15 cellular contexts compared by ENCODE assay signal in genomic region chr16:280991-281659, GRCh38. TPM values are rescaled to one million over a fixed set of nuclear protein-coding genes. Genes with fewer than 3 reads are reported as not detected.
DNase-seq lines count a peak whose midpoint lies in the region; ATAC-seq, FAIRE-seq and TF ChIP-seq lines count a peak whose summit lies in the region.
"Had no signal": no experiment of that assay in that cellular context is flagged by ENCODE, and none has a peak within 500 bp of the region (broad histone marks: within the 10 kb centered on the region; RNA-seq: fewer than 3 reads in every experiment).

No MANE protein-coding gene starts in this region.

- ATAC-seq in body of pancreas (no peak), lower lobe of right lung (no peak), thoracic aorta (ENCODE audit: insufficient number of reproducible peaks, low FRiP score, low read depth) (no peak), PC-3 (no peak)
- ATAC-seq: HCT116, sciatic nerve had no signal

- no peaks in the 10 kb centered on the region for H3K9me3 Mint-ChIP-seq in MCF 10A (ENCODE audit: unreplicated experiment)
- H3K9me3 Mint-ChIP-seq: activated naive CD8-positive, alpha-beta T cell treated with anti-CD3 and anti-CD28 coated beads, Interleukin-2, amount 10 ng/mL, durations not matched to agents 7 days and 5 days had no signal

- BruUV-seq in MCF 10A (replicated peaks; lab: Mats Ljungman, UMichigan) (no TSS peak), PC-3 (replicated peaks; lab: Mats Ljungman, UMichigan) (no TSS peak)

- H3K79me2 ChIP-seq in PC-3 (ENCODE audit: low read length), result no peaks in the 10 kb centered on the region

- H3K27me3 ChIP-seq in breast epithelium (peaks cover 7 to 36% of the 10 kb centered on the region in 2 donors), body of pancreas (no peaks in the 10 kb centered on the region), lower lobe of right lung (ENCODE audit: low read depth) (peaks cover 34% of the 10 kb centered on the region), thoracic aorta (replicated peaks; ENCODE audit: insufficient read depth) (no peaks in the 10 kb centered on the region), PC-3 (ENCODE audit: low read length) (peaks cover 11% of the 10 kb centered on the region)

- H3F3A ChIP-seq in PC-3 (ENCODE audit: low read length, unreplicated experiment), result no peaks in the 10 kb centered on the region

- 0 to 20% methylated on average over 3 to 27 of the region's 27 CpGs for WGBS in body of pancreas, 2 donors

- no peaks in the 10 kb centered on the region for H3K9me2 ChIP-seq in PC-3 (replicated peaks; ENCODE audit: low read length)

- H3K4me3 Mint-ChIP-seq in MCF 10A (ENCODE audit: unreplicated experiment), result no peak overlapping the region
- H3K4me3 Mint-ChIP-seq: activated naive CD8-positive, alpha-beta T cell treated with anti-CD3 and anti-CD28 coated beads, Interleukin-2, amount 10 ng/mL, durations not matched to agents 7 days and 5 days had no signal

- intact Hi-C loops in breast epithelium (cut with DNase I; ENCODE audit: low total_unique reads), result no loop called here
- intact Hi-C loops in MCF 10A (cut with micrococcal nuclease), result no loop called here
- intact Hi-C loops in body of pancreas (cut with DNase I), result no loop called here
- intact Hi-C loops in lower lobe of right lung (cut with DNase I), result no loop called here
- intact Hi-C loops in PC-3 (cut with micrococcal nuclease), result no loop called here

- H3K27me3 Mint-ChIP-seq in MCF 10A (ENCODE audit: insufficient read depth, unreplicated experiment), result no peaks in the 10 kb centered on the region

- no peak overlapping the region for H3K4me2 ChIP-seq in PC-3 (ENCODE audit: low read length)

- no peak overlapping the region for H2AFZ ChIP-seq in PC-3 (ENCODE audit: low read length)

- CTCF ChIA-PET in MCF 10A (lab: Yijun Ruan, JAX) (no interaction called here), PC-3 (lab: Charles Lee) (no interaction called here)

- H3K36me3 Mint-ChIP-seq in MCF 10A (ENCODE audit: insufficient read depth, unreplicated experiment), result no peaks in the 10 kb centered on the region
- H3K36me3 Mint-ChIP-seq: activated naive CD8-positive, alpha-beta T cell treated with anti-CD3 and anti-CD28 coated beads, Interleukin-2, amount 10 ng/mL, durations not matched to agents 7 days and 5 days had no signal

- TF ChIP-seq POLR2A in breast epithelium (IDR thresholded peaks at IDR 0.05) (no peak), body of pancreas (IDR thresholded peaks at IDR 0.05) (peak in 1 of 3 donors; percentile 9)

- no peak overlapping the region for H3K9ac ChIP-seq in PC-3 (ENCODE audit: low read length)

- H3K4me1 ChIP-seq in breast epithelium, result peaks cover 6 to 7% of the 10 kb centered on the region in 2 donors
- peaks cover 35% of the 10 kb centered on the region for H3K4me1 ChIP-seq in body of pancreas
- H3K4me1 ChIP-seq in lower lobe of right lung, result peaks cover 7% of the 10 kb centered on the region
- H3K4me1 ChIP-seq in thoracic aorta (ENCODE audit: control insufficient read depth in 1 of 2, low read depth in 2 of 2), result peaks cover 0 to 10% of the 10 kb centered on the region in 2 donors
- H3K4me1 ChIP-seq in PC-3 (ENCODE audit: insufficient read depth, low read length), result no peaks in the 10 kb centered on the region

- no peak for TF ChIP-seq CTCF in breast epithelium (IDR thresholded peaks at IDR 0.05)
- no peak for TF ChIP-seq CTCF in MCF 10A (IDR thresholded peaks at IDR 0.05; ENCODE audit: unreplicated experiment)
- no peak for TF ChIP-seq CTCF in body of pancreas (IDR thresholded peaks at IDR 0.05)
- no peak for TF ChIP-seq CTCF in lower lobe of right lung (IDR thresholded peaks at IDR 0.05)
- TF ChIP-seq CTCF in thoracic aorta (IDR thresholded peaks at IDR 0.05), result no peak
- no peak for TF ChIP-seq CTCF in PC-3 (conservative IDR thresholded peaks at IDR 0.05; ENCODE audit: low read depth, low read length)

- DNase-seq in breast epithelium (ENCODE audit: low spot score in 2 of 2), result no peak
- no peak for DNase-seq in MCF 10A (ENCODE audit: unreplicated experiment)
- DNase-seq in body of pancreas, result no peak
- DNase-seq in lower lobe of right lung, result no peak
- no peak for DNase-seq in thoracic aorta (ENCODE audit: low spot score)
- no peak for DNase-seq in COLO829 (ENCODE audit: low spot score)
- no peak for DNase-seq in urothelium cell line (ENCODE audit: low spot score)
- DNase-seq in PC-3, result no peak
- DNase-seq: activated naive CD8-positive, alpha-beta T cell treated with anti-CD3 and anti-CD28 coated beads, Interleukin-2, amount 10 ng/mL, durations not matched to agents 7 days and 5 days; DMS79; NCI-H226 had no signal

- POLR2A ChIA-PET in MCF 10A (lab: Yijun Ruan, JAX), result no interaction called here
- POLR2A ChIA-PET in PC-3 (lab: Charles Lee; ENCODE audit: unreplicated experiment), result no interaction called here

- H3K36me3 ChIP-seq in breast epithelium, result no peaks in the 10 kb centered on the region
- no peaks in the 10 kb centered on the region for H3K36me3 ChIP-seq in body of pancreas (replicated peaks in 1 of 2; ENCODE audit: insufficient read depth in 1 of 2, low read depth in 2 of 2)
- no peaks in the 10 kb centered on the region for H3K36me3 ChIP-seq in lower lobe of right lung
- no peaks in the 10 kb centered on the region for H3K36me3 ChIP-seq in thoracic aorta
- H3K36me3 ChIP-seq in PC-3 (ENCODE audit: low read depth, low read length), result no peaks in the 10 kb centered on the region

- H3K4me3 ChIP-seq in breast epithelium, result peak overlapping the region; percentile 19 to 62 (median 23)
- peak overlapping the region in 1 of 2 donors; percentile 43 for H3K4me3 ChIP-seq in body of pancreas
- H3K4me3 ChIP-seq in lower lobe of right lung, result peak overlapping the region; percentile 39
- peak overlapping the region; percentile 52 for H3K4me3 ChIP-seq in thoracic aorta
- no peak overlapping the region for H3K4me3 ChIP-seq in PC-3 (ENCODE audit: low read length)

- H3K27ac ChIP-seq in breast epithelium, result no peak overlapping the region
- peak overlapping the region; percentile 82 to 90 (median 87) for H3K27ac ChIP-seq in body of pancreas
- no peak overlapping the region for H3K27ac ChIP-seq in lower lobe of right lung
- no peak overlapping the region for H3K27ac ChIP-seq in thoracic aorta
- no peak overlapping the region for H3K27ac ChIP-seq in PC-3 (ENCODE audit: low read length)

- H3K4me1 Mint-ChIP-seq in MCF 10A (ENCODE audit: insufficient read depth, unreplicated experiment), result peaks cover 4% of the 10 kb centered on the region

- no peaks in the 10 kb centered on the region for H3K9me3 ChIP-seq in breast epithelium
- H3K9me3 ChIP-seq in body of pancreas, result no peaks in the 10 kb centered on the region
- H3K9me3 ChIP-seq in lower lobe of right lung, result no peaks in the 10 kb centered on the region
- H3K9me3 ChIP-seq in thoracic aorta, result no peaks in the 10 kb centered on the region
- no peaks in the 10 kb centered on the region for H3K9me3 ChIP-seq in PC-3 (ENCODE audit: low read length)
- H3K9me3 ChIP-seq: tibial nerve had no signal

- no peak for FAIRE-seq in urothelium cell line (lab: Jason Lieb, UNC)
- FAIRE-seq: GM12892 had no signal

- H3K27ac Mint-ChIP-seq in MCF 10A (ENCODE audit: low read depth, unreplicated experiment), result no peak overlapping the region
- H3K27ac Mint-ChIP-seq: activated naive CD8-positive, alpha-beta T cell treated with anti-CD3 and anti-CD28 coated beads, Interleukin-2, amount 10 ng/mL, durations not matched to agents 7 days and 5 days had no signal

- no peaks in the 10 kb centered on the region for H4K20me1 ChIP-seq in PC-3 (ENCODE audit: low read length)

RNA-seq across cellular contexts. Expression of gene ARHGDIG, which starts 0.7 kb away (rescaled TPM):
- total RNA-seq in breast epithelium (1 to 10 TPM in 2 of 3 donors, under 1 TPM in 1; 0.80 to 2.3 (median 1.6) TPM), MCF 10A (2022) (not detected in 2 replicates), body of pancreas (100 to 1,000 TPM; 102 to 140 TPM), lower lobe of right lung (not detected), thoracic aorta (not detected), PC-3 (2014; rRNA removed) (0.35 TPM in 1 of 2 replicates, not detected in the other)
- total RNA-seq: activated naive CD8-positive, alpha-beta T cell treated with anti-CD3 and anti-CD28 coated beads, Interleukin-2, amount 10 ng/mL, durations not matched to agents 7 days and 5 days; tibial nerve had no signal

RNA-seq across cellular contexts. Expression of gene PDIA2, which starts 1.8 kb away (rescaled TPM):
- total RNA-seq in breast epithelium, result not detected
- 0.56 TPM in 1 of 2 replicates, not detected in the other for total RNA-seq in MCF 10A (2022)
- 1,000 to 10,000 TPM in 1 of 2 donors, 100 to 1,000 TPM in 1; 517 to 2,271 TPM for total RNA-seq in body of pancreas
- not detected for total RNA-seq in lower lobe of right lung
- 1 to 10 TPM in 1 of 2 donors, under 1 TPM in 1; 0.81 to 3.2 TPM for total RNA-seq in thoracic aorta
- not detected in 2 replicates for total RNA-seq in PC-3 (2014; rRNA removed)

RNA-seq across cellular contexts. Expression of gene RGS11, which starts 5.4 kb away (rescaled TPM):
- 1 to 10 TPM; 3.1 to 7.5 (median 5.9) TPM for total RNA-seq in breast epithelium
- 1.7 and 3.6 TPM in 2 replicates for total RNA-seq in MCF 10A (2022)
- total RNA-seq in body of pancreas, result 10 to 100 TPM; 15.6 to 95.9 TPM
- 8.2 TPM for total RNA-seq in lower lobe of right lung
- total RNA-seq in thoracic aorta, result 10 to 100 TPM; 16.8 to 19.4 TPM
- total RNA-seq in PC-3 (2014; rRNA removed), result 1.2 and 1.5 TPM in 2 replicates
- total RNA-seq: activated naive CD8-positive, alpha-beta T cell treated with anti-CD3 and anti-CD28 coated beads, Interleukin-2, amount 10 ng/mL, durations not matched to agents 7 days and 5 days had no signal

RNA-seq across cellular contexts. Expression of gene FAM234A, which starts 46.5 kb away (rescaled TPM):
- total RNA-seq in breast epithelium (10 to 100 TPM; 40.6 to 69.3 (median 44.1) TPM), MCF 10A (2022) (61.2 and 67.3 TPM in 2 replicates), body of pancreas (10 to 100 TPM; 44.2 to 50.8 TPM), lower lobe of right lung (51.7 TPM), thoracic aorta (100 to 1,000 TPM in 1 of 2 donors, 10 to 100 TPM in 1; 51.7 to 141 TPM), PC-3 (2014; rRNA removed) (31.4 and 38.0 TPM in 2 replicates)

RNA-seq across cellular contexts. Expression of gene LUC7L, which starts 51.9 kb away (rescaled TPM):
- total RNA-seq in breast epithelium (100 to 1,000 TPM in 2 of 3 donors, 10 to 100 TPM in 1; 60.6 to 135 (median 107) TPM), MCF 10A (2022) (58.9 and 74.1 TPM in 2 replicates), body of pancreas (100 to 1,000 TPM; 106 to 162 TPM), lower lobe of right lung (70.9 TPM), thoracic aorta (100 to 1,000 TPM; 101 to 171 TPM), PC-3 (2014; rRNA removed) (46.0 and 61.9 TPM in 2 replicates)

Comparison
In these comparisons a context has a peak if more than half of its experiments do, and no peak if none do; other contexts are left out.
1. H3K27ac ChIP-seq: peak in body of pancreas (4 of 4); none in breast epithelium (0 of 2), lower lobe of right lung (single experiment), thoracic aorta (0 of 2) and PC-3 (single experiment).
2. RNA of gene ARHGDIG, which starts 0.7 kb away (total RNA-seq): 102 to 140 TPM in body of pancreas; 0.80 to 2.3 TPM in breast epithelium, not detected in lower lobe of right lung (single experiment), not detected in MCF 10A, not detected in thoracic aorta and 0.35 TPM in PC-3; every median in the first group is over 10 times any median in the second.
3. RNA of gene PDIA2, which starts 1.8 kb away (total RNA-seq): 517 to 2,271 TPM in body of pancreas; 0.81 to 3.2 TPM in thoracic aorta, not detected in lower lobe of right lung (single experiment), not detected in breast epithelium, 0.56 TPM in MCF 10A and not detected in PC-3; every median in the first group is over 100 times any median in the second.